Comparison of ENCODE assay signal across 10 cellular contexts in genomic region chr16:2520784-2521577, GRCh38. TPM values are rescaled to one million over a fixed set of nuclear protein-coding genes. Genes with fewer than 3 reads are reported as not detected.
DNase-seq lines count a peak whose midpoint lies in the region; ATAC-seq, FAIRE-seq and TF ChIP-seq lines count a peak whose summit lies in the region.
"Had no signal": no experiment of that assay in that cellular context is flagged by ENCODE, and none has a peak within 500 bp of the region (broad histone marks: within the 10 kb centered on the region; RNA-seq: fewer than 3 reads in every experiment).

No MANE protein-coding gene starts in this region.

- ATAC-seq in activated T-cell treated with anti-CD3 and anti-CD28 coated beads, Interleukin-2, amount 50 U/mL, for 4 hours, result peak; percentile 54 to 57
- ATAC-seq in HG03378 (IDR thresholded peaks at IDR 0.05; ENCODE audit: unreplicated experiment) (no peak), GM21447 (IDR thresholded peaks at IDR 0.05; ENCODE audit: unreplicated experiment) (no peak)

- H3K9me3 ChIP-seq in Karpas-422 (ENCODE audit: low read length) (no peaks in the 10 kb centered on the region), osteoblast (ENCODE audit: low read depth, low read length) (no peaks in the 10 kb centered on the region)

- H2AFZ ChIP-seq in Karpas-422 (ENCODE audit: low read length) (no peak overlapping the region), osteoblast (ENCODE audit: low read length) (no peak overlapping the region)

- H3K4me2 ChIP-seq in Karpas-422 (ENCODE audit: low read depth, low read length, poor library complexity, severe bottlenecking) (peak overlapping the region; percentile 93), osteoblast (ENCODE audit: insufficient read depth, low read length) (peak overlapping the region; percentile 86)

- peak; percentile 19 for TF ChIP-seq CTCF in fibroblast of the aortic adventitia (IDR thresholded peaks at IDR 0.05; ENCODE audit: insufficient read depth, low read length)
- no peak for TF ChIP-seq CTCF in osteoblast (IDR thresholded peaks at IDR 0.05; ENCODE audit: extremely low read depth, low read depth, low read length)

- H3K36me3 ChIP-seq in Karpas-422 (ENCODE audit: insufficient read depth, low read length) (0 out of 2 replicates have a peak, but pooled peaks cover 3% of the 10 kb centered on the region), osteoblast (ENCODE audit: insufficient read depth, low read length) (peaks cover 33% of the 10 kb centered on the region)

- H3K4me1 ChIP-seq in Karpas-422 (ENCODE audit: low read length), result peaks cover 30% of the 10 kb centered on the region
- peaks cover 28% of the 10 kb centered on the region for H3K4me1 ChIP-seq in osteoblast (ENCODE audit: insufficient read depth, low read length)

- H3K4me3 Mint-ChIP-seq in activated T-cell treated with anti-CD3 and anti-CD28 coated beads, Interleukin-2, amount 50 U/mL, for 4 hours, result peak overlapping the region; percentile 84

- peak; percentile 67 for DNase-seq in GM12892 (ENCODE audit: insufficient read length)
- DNase-seq in Karpas-422, result peak; percentile 78
- peak; percentile 28 for DNase-seq in activated T-cell treated with anti-CD3 and anti-CD28 coated beads, Interleukin-2, amount 50 U/mL, for 4 hours
- no peak for DNase-seq in fibroblast of the aortic adventitia (ENCODE audit: low read depth)
- peak; percentile 94 for DNase-seq in osteoblast (ENCODE audit: insufficient read length, low spot score, missing footprints)
- no peak for DNase-seq in DMS114 treated with DMSO at 0.1 percent for 48 hours (lab: John Stamatoyannopoulos, UW; ENCODE audit: unreplicated experiment)

- H3K79me2 ChIP-seq in Karpas-422 (ENCODE audit: low read length) (peaks cover 46% of the 10 kb centered on the region), osteoblast (ENCODE audit: insufficient read depth, low read length) (peaks cover 87% of the 10 kb centered on the region)

- H3K4me1 Mint-ChIP-seq in activated T-cell treated with anti-CD3 and anti-CD28 coated beads, Interleukin-2, amount 50 U/mL, for 4 hours (ENCODE audit: low read depth), result peaks cover 50% of the 10 kb centered on the region

- peaks cover 27% of the 10 kb centered on the region; the same call in 1 of the 2 replicates for H4K20me1 ChIP-seq in Karpas-422 (ENCODE audit: insufficient read depth, low read depth, low read length)
- H4K20me1 ChIP-seq in osteoblast (ENCODE audit: insufficient read depth, low read length), result peaks cover 47% of the 10 kb centered on the region

- no peaks in the 10 kb centered on the region for H3K27me3 Mint-ChIP-seq in activated T-cell treated with anti-CD3 and anti-CD28 coated beads, Interleukin-2, amount 50 U/mL, for 4 hours (ENCODE audit: low read depth)

- H3K27ac ChIP-seq in Karpas-422 (ENCODE audit: low read length), result no peak overlapping the region
- peak overlapping the region; percentile 56 for H3K27ac ChIP-seq in osteoblast (ENCODE audit: low read depth, low read length)

- peaks cover 20% of the 10 kb centered on the region for H3K36me3 Mint-ChIP-seq in activated T-cell treated with anti-CD3 and anti-CD28 coated beads, Interleukin-2, amount 50 U/mL, for 4 hours (ENCODE audit: insufficient read depth)

- peak overlapping the region; percentile 79 for H3K4me3 ChIP-seq in Karpas-422 (ENCODE audit: low read length)
- peak overlapping the region; percentile 82 for H3K4me3 ChIP-seq in fibroblast of the aortic adventitia (ENCODE audit: low read depth, low read length)
- peak overlapping the region; percentile 75 for H3K4me3 ChIP-seq in osteoblast (ENCODE audit: insufficient read depth, low read length)

- H3K9me2 ChIP-seq in Karpas-422 (replicated peaks; ENCODE audit: insufficient read depth, low read length), result no peaks in the 10 kb centered on the region

- FAIRE-seq in GM12892 (lab: Jason Lieb, UNC), result no peak

- H3K27me3 ChIP-seq in Karpas-422 (ENCODE audit: low read length), result no peaks in the 10 kb centered on the region
- no peaks in the 10 kb centered on the region for H3K27me3 ChIP-seq in osteoblast (ENCODE audit: insufficient read depth, low read length)

- TF ChIP-seq POLR2A in GM12892 (IDR thresholded peaks at IDR 0.05; ENCODE audit: low read depth, low read length), result no peak

- H3K9ac ChIP-seq in Karpas-422 (ENCODE audit: low read length), result peak overlapping the region; percentile 87

- H3K9me3 Mint-ChIP-seq in activated T-cell treated with anti-CD3 and anti-CD28 coated beads, Interleukin-2, amount 50 U/mL, for 4 hours, result no peaks in the 10 kb centered on the region

RNA-seq across cellular contexts. Expression of gene AMDHD2, which starts 0.8 kb away (rescaled TPM):
- polyA plus RNA-seq in GM12892 (2012; ENCODE audit: missing spikeins), result 12.3 TPM
- total RNA-seq in Karpas-422 (2014; rRNA removed; shearing (Covaris generic); ENCODE audit: low replicate concordance), result 22.7 and 51.7 TPM in 2 replicates
- 10 to 100 TPM; 32.0 to 35.3 (median 35.0) TPM for total RNA-seq in activated T-cell treated with anti-CD3 and anti-CD28 coated beads, Interleukin-2, amount 50 U/mL, for 4 hours
- 59.9 and 74.3 TPM in 2 replicates for total RNA-seq in fibroblast of the aortic adventitia (ENCODE audit: low replicate concordance)
- 88.4 and 94.8 TPM in 2 replicates for total RNA-seq in osteoblast

RNA-seq across cellular contexts. Expression of gene ATP6V0C, which starts 7.2 kb away (rescaled TPM):
- 15.5 TPM for polyA plus RNA-seq in GM12892 (2012; ENCODE audit: missing spikeins)
- total RNA-seq in Karpas-422 (2014; rRNA removed; shearing (Covaris generic); ENCODE audit: low replicate concordance), result 29.4 and 30.2 TPM in 2 replicates
- total RNA-seq in activated T-cell treated with anti-CD3 and anti-CD28 coated beads, Interleukin-2, amount 50 U/mL, for 4 hours, result 100 to 1,000 TPM; 184 to 198 (median 188) TPM
- total RNA-seq in fibroblast of the aortic adventitia (ENCODE audit: low replicate concordance) (5.3 and 48.9 TPM in 2 replicates), osteoblast (18.8 and 22.7 TPM in 2 replicates)

RNA-seq across cellular contexts. Expression of gene CEMP1, which starts 10.2 kb away (rescaled TPM):
- not detected for polyA plus RNA-seq in GM12892 (2012; ENCODE audit: missing spikeins)
- 0.43 TPM in 1 of 2 replicates, not detected in the other for total RNA-seq in Karpas-422 (2014; rRNA removed; shearing (Covaris generic); ENCODE audit: low replicate concordance)
- total RNA-seq in activated T-cell treated with anti-CD3 and anti-CD28 coated beads, Interleukin-2, amount 50 U/mL, for 4 hours, result under 1 TPM; 0.16 to 0.60 (median 0.38) TPM
- total RNA-seq in fibroblast of the aortic adventitia (ENCODE audit: low replicate concordance), result not detected in 2 replicates
- not detected in 2 replicates for total RNA-seq in osteoblast
- total RNA-seq: subcutaneous adipose tissue; T-helper 2 cell treated with Interferon-gamma antibody and Interleukin-4, amounts not matched to agents 100 ng/mL and 5 ng/mL, for 36 hours had no signal

RNA-seq across cellular contexts. Expression of gene PDPK1, which starts 16.8 kb away (rescaled TPM):
- 23.1 TPM for polyA plus RNA-seq in GM12892 (2012; ENCODE audit: missing spikeins)
- 24.9 and 49.5 TPM in 2 replicates for total RNA-seq in Karpas-422 (2014; rRNA removed; shearing (Covaris generic); ENCODE audit: low replicate concordance)
- 10 to 100 TPM; 47.1 to 55.3 (median 54.3) TPM for total RNA-seq in activated T-cell treated with anti-CD3 and anti-CD28 coated beads, Interleukin-2, amount 50 U/mL, for 4 hours
- 27.9 and 29.9 TPM in 2 replicates for total RNA-seq in fibroblast of the aortic adventitia (ENCODE audit: low replicate concordance)
- total RNA-seq in osteoblast, result 19.2 and 23.2 TPM in 2 replicates

RNA-seq across cellular contexts. Expression of gene TBC1D24, which starts 46.1 kb away (rescaled TPM):
- polyA plus RNA-seq in GM12892 (2012; ENCODE audit: missing spikeins), result 2.7 TPM
- 15.8 and 20.5 TPM in 2 replicates for total RNA-seq in Karpas-422 (2014; rRNA removed; shearing (Covaris generic); ENCODE audit: low replicate concordance)
- 10 to 100 TPM; 25.0 to 27.2 (median 26.3) TPM for total RNA-seq in activated T-cell treated with anti-CD3 and anti-CD28 coated beads, Interleukin-2, amount 50 U/mL, for 4 hours
- total RNA-seq in fibroblast of the aortic adventitia (ENCODE audit: low replicate concordance), result 11.9 and 16.1 TPM in 2 replicates
- 15.9 and 16.6 TPM in 2 replicates for total RNA-seq in osteoblast

Comparison
In these comparisons a context has a peak if more than half of its experiments do, and no peak if none do; other contexts are left out.
1. DNase-seq: peak in GM12892 (single experiment), Karpas-422 (single experiment), activated T-cell treated with anti-CD3 and anti-CD28 coated beads, Interleukin-2, amount 50 U/mL, for 4 hours (single experiment) and osteoblast (single experiment); none in fibroblast of the aortic adventitia (single experiment) and DMS114 treated with DMSO at 0.1 percent for 48 hours (single experiment).
2. ATAC-seq: peak in activated T-cell treated with anti-CD3 and anti-CD28 coated beads, Interleukin-2, amount 50 U/mL, for 4 hours (2 of 2); none in HG03378 (single experiment) and GM21447 (single experiment).
3. Peak in every context shown above with its lines, with median percentiles within 50 percentile points of each other: H3K4me3 ChIP-seq.